Comparison of ENCODE assay signal across 13 cellular contexts in genomic region chr2:157692768-157693167, GRCh38.
DNase-seq lines count a peak whose midpoint lies in the region; ATAC-seq and TF ChIP-seq lines count a peak whose summit lies in the region.
"Had no signal": no experiment of that assay in that cellular context is flagged by ENCODE, and none has a peak within 500 bp of the region (broad histone marks: within the 10 kb centered on the region; RNA-seq: fewer than 3 reads in every experiment).

No MANE protein-coding gene starts in this region.

- no peak overlapping the region for H3K4me2 ChIP-seq in fibroblast of lung (ENCODE audit: extremely low read depth, insufficient read depth, low read length)
- peak overlapping the region; percentile 13 for H3K4me2 ChIP-seq in skeletal muscle satellite cell (ENCODE audit: low read length)

- H2AFZ ChIP-seq in fibroblast of lung (ENCODE audit: low read length): no peak overlapping the region

- H3K4me1 ChIP-seq in SJCRH30 (peaks cover 33% of the 10 kb centered on the region), fibroblast of lung (ENCODE audit: control insufficient read depth, extremely low read depth, insufficient read depth, low read length) (no peaks in the 10 kb centered on the region), skeletal muscle satellite cell (ENCODE audit: control insufficient read depth, insufficient read depth, low read length) (peaks cover 20% of the 10 kb centered on the region)

- no peaks in the 10 kb centered on the region for H3K27me3 ChIP-seq in SJCRH30
- H3K27me3 ChIP-seq in fibroblast of lung (ENCODE audit: control insufficient read depth, insufficient read depth, low read length): no peaks in the 10 kb centered on the region
- no peaks in the 10 kb centered on the region for H3K27me3 ChIP-seq in skeletal muscle satellite cell (ENCODE audit: control insufficient read depth, insufficient read depth, low read length)

- TF ChIP-seq CTCF in HFFc6 (IDR thresholded peaks at IDR 0.05): no peak
- no peak for TF ChIP-seq CTCF in fibroblast of lung (conservative IDR thresholded peaks at IDR 0.05 in 1 of 2, IDR thresholded peaks at IDR 0.05 in 1 of 2; ENCODE audit: low read depth in 1 of 2, low read length in 2 of 2)

- peaks cover 17% of the 10 kb centered on the region; the same call in 1 of the 2 replicates for H3K36me3 Mint-ChIP-seq in HFFc6 (ENCODE audit: low read depth)

- H3K36me3 ChIP-seq in SJCRH30 (no peaks in the 10 kb centered on the region), fibroblast of lung (ENCODE audit: control insufficient read depth, insufficient read depth, low read length) (no peaks in the 10 kb centered on the region), skeletal muscle satellite cell (ENCODE audit: insufficient read depth, low read length) (no peaks in the 10 kb centered on the region)

- no peaks in the 10 kb centered on the region for H3K79me2 ChIP-seq in fibroblast of lung (ENCODE audit: control insufficient read depth, insufficient read depth, low read length)

- H3K4me1 Mint-ChIP-seq in HFFc6 (ENCODE audit: low read depth): peaks cover 47% of the 10 kb centered on the region

- DNase-seq in HFFc6: peak; percentile 91
- peak; percentile 90 to 95 for DNase-seq in SJCRH30
- peak; percentile 79 to 99 for DNase-seq in fibroblast of lung (ENCODE audit: low read depth in 2 of 2)
- DNase-seq in DMS79 treated with DMSO at 0.1 percent for 48 hours (lab: John Stamatoyannopoulos, UW): no peak
- no peak for DNase-seq in mesenteric fat pad (ENCODE audit: low spot score)
- DNase-seq in stimulated activated CD8-positive, alpha-beta memory T cell treated with anti-CD3 and anti-CD28 coated beads, Interleukin-4, amount 100 ng/mL, for 48 hours: no peak
- DNase-seq: activated CD4-positive, alpha-beta T cell treated with anti-CD3 and anti-CD28 coated beads for 48 hours; activated gamma-delta T cell treated with Interleukin-2 at 50 U/mL for 16 hours; dermis blood vessel endothelial cell; mucosa of descending colon; NCI-H345 had no signal

- H3K4me3 ChIP-seq in SJCRH30 (no peak overlapping the region), fibroblast of lung (replicated peaks in 1 of 4; ENCODE audit: control extremely low read depth in 1 of 4, insufficient read depth in 1 of 4, low read depth in 3 of 4, low read length in 4 of 4) (no peak overlapping the region), skeletal muscle satellite cell (ENCODE audit: low read length) (no peak overlapping the region)
- H3K4me3 ChIP-seq: mucosa of descending colon had no signal

- peak overlapping the region; percentile 89 for H3K27ac ChIP-seq in SJCRH30
- no peak overlapping the region for H3K27ac ChIP-seq in fibroblast of lung (ENCODE audit: insufficient read depth, low read length)

- no peaks in the 10 kb centered on the region for H3K27me3 Mint-ChIP-seq in HFFc6 (ENCODE audit: insufficient read depth)

- no peaks in the 10 kb centered on the region for H4K20me1 ChIP-seq in fibroblast of lung (ENCODE audit: control insufficient read depth, extremely low read depth, insufficient read depth, low read length)

- H3K9me3 Mint-ChIP-seq in HFFc6: no peaks in the 10 kb centered on the region; the same call in 1 of the 2 replicates

- H3K9ac ChIP-seq in fibroblast of lung (ENCODE audit: insufficient read depth, low read length) (no peak overlapping the region), skeletal muscle satellite cell (ENCODE audit: low read depth, low read length) (peak overlapping the region; percentile 5)

- peak overlapping the region; percentile 43 for H3K27ac Mint-ChIP-seq in HFFc6

- ATAC-seq in GM18520 (IDR thresholded peaks at IDR 0.05; ENCODE audit: unreplicated experiment): no peak
- ATAC-seq: mucosa of descending colon had no signal

- H3K9me3 ChIP-seq in SJCRH30 (replicated peaks) (no peaks in the 10 kb centered on the region), fibroblast of lung (ENCODE audit: control insufficient read depth, insufficient read depth, low read depth, low read length) (no peaks in the 10 kb centered on the region), skeletal muscle satellite cell (replicated peaks; ENCODE audit: low read length) (no peaks in the 10 kb centered on the region)
- H3K9me3 ChIP-seq: mucosa of descending colon had no signal

- H3K4me3 Mint-ChIP-seq in HFFc6: no peak overlapping the region

Comparison
In these comparisons a context has a peak if more than half of its experiments do, and no peak if none do; other contexts are left out.
1. DNase-seq: peak in HFFc6 (single experiment), SJCRH30 (2 of 2) and fibroblast of lung (2 of 2); none in DMS79 treated with DMSO at 0.1 percent for 48 hours (single experiment), mesenteric fat pad (single experiment) and stimulated activated CD8-positive, alpha-beta memory T cell treated with anti-CD3 and anti-CD28 coated beads, Interleukin-4, amount 100 ng/mL, for 48 hours (single experiment).